In genomic region chr15:33161209-33161608, GRCh38 we compare ENCODE assay signal across 22 cellular contexts. TPM values are rescaled to one million over a fixed set of nuclear protein-coding genes. Genes with fewer than 3 reads are reported as not detected.
"Had no signal": no experiment of that assay in that cellular context is flagged by ENCODE, and none has a peak within 500 bp of the region (broad histone marks: within the 10 kb centered on the region; RNA-seq: fewer than 3 reads in every experiment).

No MANE protein-coding gene starts in this region.

- H2AFZ ChIP-seq: parathyroid adenoma had no signal

- ATAC-seq: activated CD4-positive, CD25-positive, alpha-beta regulatory T cell treated with anti-CD3 and anti-CD28 coated beads, Interleukin-2, amount 50 U/mL, for 24 hours; activated naive CD8-positive, alpha-beta T cell treated with anti-CD3 and anti-CD28 coated beads, Interleukin-2, amount 50 U/mL, for 24 hours; activated T-cell treated with anti-CD3 and anti-CD28 coated beads, Interleukin-2, amount 50 U/mL, for 4 hours; naive thymus-derived CD8-positive, alpha-beta T cell; stimulated activated naive CD8-positive, alpha-beta T cell treated with anti-CD3 and anti-CD28 coated beads, Interleukin-15, Interleukin-2, amounts not matched to agents 100 U/mL and 50 U/mL, for 24 hours had no signal

- H3K36me3 Mint-ChIP-seq: activated naive CD4-positive, alpha-beta T cell treated with anti-CD3 and anti-CD28 coated beads, Interleukin-2, amount 10 ng/mL, durations not matched to agents 7 days and 5 days; immature natural killer cell; memory B cell; naive thymus-derived CD8-positive, alpha-beta T cell had no signal

- H3K36me3 ChIP-seq: brain microvascular endothelial cell, gastrocnemius medialis, neutrophil, upper lobe of left lung had no signal

- H3K27me3 ChIP-seq: brain microvascular endothelial cell, gastrocnemius medialis, upper lobe of left lung had no signal

- DNase-seq: activated CD4-positive, alpha-beta T cell treated with anti-CD3 and anti-CD28 coated beads, Interleukin-2, amount 50 U/mL, for 1 hour; activated CD8-positive, alpha-beta memory T cell treated with anti-CD3 and anti-CD28 coated beads, Interleukin-2, amount 50 U/mL, for 4 hours; activated naive CD4-positive, alpha-beta T cell treated with anti-CD3 and anti-CD28 coated beads, Interleukin-2, amount 10 ng/mL, durations not matched to agents 7 days and 5 days; activated naive CD8-positive, alpha-beta T cell treated with anti-CD3 and anti-CD28 coated beads, Interleukin-2, amount 50 U/mL, for 24 hours; activated T-cell treated with anti-CD3 and anti-CD28 coated beads, Interleukin-2, amount 50 U/mL, for 4 hours; anterior cingulate cortex; brain microvascular endothelial cell; cortex of kidney; effector CD4-positive, alpha-beta T cell; gastrocnemius medialis; head of caudate nucleus; immature natural killer cell; kidney glomerular epithelial cell; naive thymus-derived CD8-positive, alpha-beta T cell; stimulated activated naive CD8-positive, alpha-beta T cell treated with anti-CD3 and anti-CD28 coated beads, Interleukin-15, Interleukin-2, amounts not matched to agents 100 U/mL and 50 U/mL, for 24 hours; upper lobe of left lung had no signal

- H3K4me3 ChIP-seq: gastrocnemius medialis, upper lobe of left lung had no signal

- H3K9me3 Mint-ChIP-seq: activated naive CD4-positive, alpha-beta T cell treated with anti-CD3 and anti-CD28 coated beads, Interleukin-2, amount 10 ng/mL, durations not matched to agents 7 days and 5 days; activated naive CD8-positive, alpha-beta T cell treated with anti-CD3 and anti-CD28 coated beads, Interleukin-2, amount 50 U/mL, for 24 hours; activated T-cell treated with anti-CD3 and anti-CD28 coated beads, Interleukin-2, amount 50 U/mL, for 4 hours; central memory CD8-positive, alpha-beta T cell; immature natural killer cell; memory B cell; naive thymus-derived CD8-positive, alpha-beta T cell; T-helper 1 cell treated with Interleukin-12 subunit alpha and Interleukin-12 subunit beta and Interleukin-4 antibody, amounts not matched to agents 30 μg/mL and 1 μg/mL, for 36 hours had no signal

- H3K27ac ChIP-seq: brain microvascular endothelial cell, neutrophil, parathyroid adenoma, upper lobe of left lung had no signal

- H3K9ac ChIP-seq: parathyroid adenoma had no signal

- H3K4me1 Mint-ChIP-seq: activated naive CD4-positive, alpha-beta T cell treated with anti-CD3 and anti-CD28 coated beads, Interleukin-2, amount 10 ng/mL, durations not matched to agents 7 days and 5 days; central memory CD8-positive, alpha-beta T cell; immature natural killer cell had no signal

- H3K27ac Mint-ChIP-seq: activated naive CD4-positive, alpha-beta T cell treated with anti-CD3 and anti-CD28 coated beads, Interleukin-2, amount 10 ng/mL, durations not matched to agents 7 days and 5 days; activated naive CD8-positive, alpha-beta T cell treated with anti-CD3 and anti-CD28 coated beads, Interleukin-2, amount 50 U/mL, for 24 hours; immature natural killer cell; memory B cell; naive thymus-derived CD8-positive, alpha-beta T cell; T-helper 1 cell treated with Interleukin-12 subunit alpha and Interleukin-12 subunit beta and Interleukin-4 antibody, amounts not matched to agents 30 μg/mL and 1 μg/mL, for 36 hours had no signal

- H3K27me3 Mint-ChIP-seq: activated naive CD8-positive, alpha-beta T cell treated with anti-CD3 and anti-CD28 coated beads, Interleukin-2, amount 50 U/mL, for 24 hours had no signal

- H3K4me3 Mint-ChIP-seq: activated naive CD4-positive, alpha-beta T cell treated with anti-CD3 and anti-CD28 coated beads, Interleukin-2, amount 10 ng/mL, durations not matched to agents 7 days and 5 days; activated naive CD8-positive, alpha-beta T cell treated with anti-CD3 and anti-CD28 coated beads, Interleukin-2, amount 50 U/mL, for 24 hours; activated T-cell treated with anti-CD3 and anti-CD28 coated beads, Interleukin-2, amount 50 U/mL, for 4 hours; central memory CD8-positive, alpha-beta T cell; immature natural killer cell; memory B cell; naive thymus-derived CD8-positive, alpha-beta T cell; T-helper 1 cell treated with Interleukin-12 subunit alpha and Interleukin-12 subunit beta and Interleukin-4 antibody, amounts not matched to agents 30 μg/mL and 1 μg/mL, for 36 hours had no signal

- H3K79me2 ChIP-seq: parathyroid adenoma had no signal

- H3K4me1 ChIP-seq: parathyroid adenoma had no signal

- H3K9me3 ChIP-seq: gastrocnemius medialis, neutrophil, upper lobe of left lung had no signal

RNA-seq across cellular contexts. Expression of gene FMN1, which starts 33.3 kb away (rescaled TPM):
- polyA plus RNA-seq: immature natural killer cell had no signal
